Comparison of ENCODE assay signal across 8 cellular contexts in the genomic region with DNA sequence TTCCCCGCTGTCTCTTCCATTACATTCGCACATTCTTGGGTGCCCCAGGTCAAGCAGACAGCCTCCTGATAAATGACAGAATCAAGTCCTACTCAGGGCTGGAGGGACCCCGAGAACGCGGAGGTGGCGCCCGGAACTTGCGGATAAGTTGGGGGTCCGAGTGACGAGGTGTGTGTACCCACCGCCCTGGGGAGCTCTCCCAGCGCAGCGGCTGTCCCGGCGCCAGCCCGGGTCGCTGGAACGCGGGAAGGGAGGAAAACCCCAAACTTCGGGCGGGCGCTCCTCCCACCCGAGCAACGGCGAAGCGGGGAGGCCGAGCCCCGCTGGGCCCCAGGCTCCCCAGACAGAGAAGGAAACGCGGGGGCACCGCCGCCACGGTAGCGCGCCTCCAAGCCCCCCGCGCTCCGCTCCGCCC. TPM values are rescaled to one million over a fixed set of nuclear protein-coding genes. Genes with fewer than 3 reads are reported as not detected.
DNase-seq lines count a peak whose midpoint lies in the region; ATAC-seq and TF ChIP-seq lines count a peak whose summit lies in the region.

No MANE protein-coding gene starts in this region.

- no peaks in the 10 kb centered on the region for H3K9me3 ChIP-seq in duodenal mucosa (ENCODE audit: control insufficient read depth in 1 of 2, low read length in 2 of 2)

- TF ChIP-seq CTCF in NB4 (IDR thresholded peaks at IDR 0.05; ENCODE audit: low read depth, low read length): no peak

- H3K9me3 Mint-ChIP-seq in naive B cell: no peaks in the 10 kb centered on the region

- H3K4me3 Mint-ChIP-seq in naive B cell: peak overlapping the region; percentile 75 to 93 (median 86)

- peak overlapping the region; percentile 61 to 68 for H3K9ac ChIP-seq in duodenal mucosa (ENCODE audit: low read depth in 1 of 2, low read length in 2 of 2)

- no peak overlapping the region for H3K27ac ChIP-seq in duodenal mucosa (ENCODE audit: low read depth, low read length)

- H3K27ac Mint-ChIP-seq in naive B cell: peak overlapping the region; percentile 53 to 96 (median 89)

- peak; percentile 19 for DNase-seq in stimulated activated CD4-positive, alpha-beta T cell treated with anti-CD3 and anti-CD28 coated beads, Interleukin-1b, Interleukin-23, amount 100 ng/mL, for 48 hours
- DNase-seq in stimulated activated CD4-positive, alpha-beta T cell treated with anti-CD3 and anti-CD28 coated beads, Interleukin-4, amount 100 ng/mL, for 24 hours: no peak
- DNase-seq in NB4 (ENCODE audit: low read depth) (peak; percentile 49), naive B cell (no peak)
- no peak for DNase-seq in activated effector memory CD4-positive, alpha-beta T cell treated with Interleukin-2 at 50 U/mL for 16 hours
- DNase-seq in activated CD8-positive, alpha-beta memory T cell treated with anti-CD3 and anti-CD28 coated beads for 24 hours: no peak

- ATAC-seq in naive B cell (ENCODE audit: low read depth in 2 of 2): no peak
- ATAC-seq in GM18870 (IDR thresholded peaks at IDR 0.05; ENCODE audit: unreplicated experiment): no peak

- peaks cover 38 to 59% (median 55%) of the 10 kb centered on the region in 3 donors for H3K4me1 Mint-ChIP-seq in naive B cell

- peaks cover 27 to 33% of the 10 kb centered on the region in 2 donors for H3K4me1 ChIP-seq in duodenal mucosa (ENCODE audit: control insufficient read depth in 1 of 2, insufficient read depth in 2 of 2, low read length in 2 of 2)

- no peaks in the 10 kb centered on the region for H3K36me3 Mint-ChIP-seq in naive B cell

- no peaks in the 10 kb centered on the region for H3K27me3 ChIP-seq in duodenal mucosa (ENCODE audit: control insufficient read depth in 1 of 2, insufficient read depth in 2 of 2, low read length in 2 of 2)

- no peaks in the 10 kb centered on the region for H3K36me3 ChIP-seq in duodenal mucosa (ENCODE audit: control insufficient read depth in 1 of 2, insufficient read depth in 2 of 2, low read length in 2 of 2)

- TF ChIP-seq POLR2A in NB4 (IDR thresholded peaks at IDR 0.05; ENCODE audit: extremely low read depth, insufficient read length): no peak

- H3K27me3 Mint-ChIP-seq in naive B cell: no peaks in the 10 kb centered on the region

- H3K4me3 ChIP-seq in NB4 (ENCODE audit: low read depth, low read length) (peak overlapping the region; percentile 83), duodenal mucosa (ENCODE audit: low read depth in 1 of 2, low read length in 2 of 2) (peak overlapping the region; percentile 83 to 87)

RNA-seq across cellular contexts. Expression of a gene that starts 0.6 kb away (rescaled TPM):
- polyA plus RNA-seq in naive B cell (ENCODE audit: low read depth in 6 of 6): 1 to 10 TPM; 2.7 to 5.2 (median 4.0) TPM

RNA-seq across cellular contexts. Expression of a gene that starts 23.8 kb away (rescaled TPM):
- under 1 TPM in 1 of 6 donors, not detected in 5; 0.61 TPM for polyA plus RNA-seq in naive B cell (ENCODE audit: low read depth in 6 of 6)

RNA-seq across cellular contexts. Expression of a gene that starts 48.6 kb away (rescaled TPM):
- polyA plus RNA-seq in naive B cell (ENCODE audit: low read depth in 6 of 6): 10 to 100 TPM; 11.9 to 25.4 (median 22.6) TPM

Comparison
In these comparisons a context has a peak if more than half of its experiments do, and no peak if none do; other contexts are left out.
1. DNase-seq: peak in stimulated activated CD4-positive, alpha-beta T cell treated with anti-CD3 and anti-CD28 coated beads, Interleukin-1b, Interleukin-23, amount 100 ng/mL, for 48 hours (single experiment) and NB4 (single experiment); none in stimulated activated CD4-positive, alpha-beta T cell treated with anti-CD3 and anti-CD28 coated beads, Interleukin-4, amount 100 ng/mL, for 24 hours (single experiment), naive B cell (single experiment), activated effector memory CD4-positive, alpha-beta T cell treated with Interleukin-2 at 50 U/mL for 16 hours (single experiment) and activated CD8-positive, alpha-beta memory T cell treated with anti-CD3 and anti-CD28 coated beads for 24 hours (single experiment).